1 cellular context compared by ENCODE assay signal in genomic region chr22:20916916-20917810, GRCh38.
TF ChIP-seq lines count a peak whose summit lies in the region.

CRKL (plus strand) TSS chr22:20917407; CDS start chr22:20917935, 528 bp downstream.

TF ChIP-seq in HCT116, 20 proteins besides CTCF, POLR2A, EP300 and RAD21 (continued from another document):
- TF ChIP-seq REST (IDR thresholded peaks at IDR 0.05; ENCODE audit: low read depth) (no peak), SIN3A (IDR thresholded peaks at IDR 0.05; ENCODE audit: low read depth) (peak; percentile 94), CEBPB (IDR thresholded peaks at IDR 0.05; ENCODE audit: low read depth) (peak; percentile 47; the same call in 1 of the 2 replicates), EZH2phosphoT487 (IDR thresholded peaks at IDR 0.05; ENCODE audit: borderline replicate concordance) (no peak), ZNF274 (IDR thresholded peaks at IDR 0.05; ENCODE audit: low read depth, low read length) (no peak), CBX3 (IDR thresholded peaks at IDR 0.05; ENCODE audit: low read depth) (peak; percentile 70), YY1 (IDR thresholded peaks at IDR 0.05; ENCODE audit: extremely low read depth, insufficient replicate concordance, low read depth, low read length) (peak; percentile 92)
